ENCODE assay signal across 17 cellular contexts in genomic region chr11:121636341-121637176, GRCh38.
DNase-seq lines count a peak whose midpoint lies in the region; ATAC-seq, FAIRE-seq and TF ChIP-seq lines count a peak whose summit lies in the region.
"Had no signal": no experiment of that assay in that cellular context is flagged by ENCODE, and none has a peak within 500 bp of the region (broad histone marks: within the 10 kb centered on the region; RNA-seq: fewer than 3 reads in every experiment).

No MANE protein-coding gene starts in this region.

- 100% methylated on average over 1 of the region's 6 CpGs; no CpG with 5 or more reads in 1 of the 2 experiments for WGBS in IMR-90 (ENCODE audit: extremely low coverage in 2 of 2, insufficient read length in 1 of 2), 2 experiments

- no peak overlapping the region for H2AFZ ChIP-seq in IMR-90 (replicated peaks; ENCODE audit: low read length, poor library complexity)
- no peak overlapping the region for H2AFZ ChIP-seq in PC-3 (ENCODE audit: low read length)

- no peak overlapping the region for H3K4me3 ChIP-seq in IMR-90 (ENCODE audit: insufficient read depth, low read depth, low read length)
- no peak overlapping the region for H3K4me3 ChIP-seq in PC-3 (ENCODE audit: low read length)
- H3K4me3 ChIP-seq in A673 (ENCODE audit: low read depth, low read length, poor library complexity, severe bottlenecking): no peak overlapping the region

- no peaks in the 10 kb centered on the region for H3F3A ChIP-seq in PC-3 (ENCODE audit: low read length, unreplicated experiment)

- in situ Hi-C loops in IMR-90 (cut with MboI; ENCODE audit: low sequenced_read_pairs): no loop called here

- H2AK5ac ChIP-seq in IMR-90 (ENCODE audit: low read depth, low read length): peak overlapping the region; percentile 20; the same call in 1 of the 2 replicates

- CTCF ChIA-PET in IMR-90 (lab: Yijun Ruan, JAX) (no interaction called here), PC-3 (lab: Charles Lee) (no interaction called here), A673 (lab: Charles Lee) (no interaction called here)

- H4K5ac ChIP-seq in IMR-90 (ENCODE audit: low read depth, low read length): peak overlapping the region; percentile 73

- no peak for TF ChIP-seq CTCF in IMR-90 (conservative IDR thresholded peaks at IDR 0.05; ENCODE audit: low read depth, low read length)
- TF ChIP-seq CTCF in PC-3 (conservative IDR thresholded peaks at IDR 0.05; ENCODE audit: low read depth, low read length): no peak
- no peak for TF ChIP-seq CTCF in A673 (conservative IDR thresholded peaks at IDR 0.05; ENCODE audit: low read depth, low read length)

- POLR2A ChIA-PET in IMR-90 (lab: Charles Lee; ENCODE audit: unreplicated experiment): no interaction called here
- POLR2A ChIA-PET in PC-3 (lab: Charles Lee; ENCODE audit: unreplicated experiment): no interaction called here
- POLR2A ChIA-PET in A673 (lab: Charles Lee; ENCODE audit: low non-redundant PET): no interaction called here

- no peak overlapping the region for H2BK5ac ChIP-seq in IMR-90 (ENCODE audit: low read depth, low read length, poor library complexity, severe bottlenecking)

- H3K36me3 ChIP-seq in IMR-90 (ENCODE audit: control insufficient read depth, insufficient read depth, low read length) (no peaks in the 10 kb centered on the region), PC-3 (ENCODE audit: low read depth, low read length) (no peaks in the 10 kb centered on the region), A673 (ENCODE audit: insufficient read depth, low read length, poor library complexity, severe bottlenecking) (no peaks in the 10 kb centered on the region)

- peak overlapping the region; percentile 57 for H4K91ac ChIP-seq in IMR-90 (ENCODE audit: insufficient read depth, low read depth, low read length)

- no peak overlapping the region for H2AK9ac ChIP-seq in IMR-90 (replicated peaks; ENCODE audit: low read depth, low read length, poor library complexity)

- H3K4me2 ChIP-seq in IMR-90 (ENCODE audit: low read depth, low read length) (no peak overlapping the region; the same call in 1 of the 2 replicates), PC-3 (ENCODE audit: low read length) (0 out of 2 replicates have a peak overlapping the region, but pooled peaks have one; percentile 13)
- H3K4me2 ChIP-seq: SK-N-SH had no signal

- H2BK120ac ChIP-seq in IMR-90 (ENCODE audit: low read depth, low read length): peak overlapping the region; percentile 69

- no peaks in the 10 kb centered on the region for H3K27me3 ChIP-seq in IMR-90 (ENCODE audit: control insufficient read depth, insufficient read depth, low read length)
- H3K27me3 ChIP-seq in PC-3 (ENCODE audit: low read length): no peaks in the 10 kb centered on the region
- no peaks in the 10 kb centered on the region for H3K27me3 ChIP-seq in A673 (replicated peaks; ENCODE audit: insufficient read depth, low read depth, low read length, poor library complexity)

- peak overlapping the region; percentile 79; the same call in 1 of the 2 replicates for H2BK20ac ChIP-seq in IMR-90 (ENCODE audit: low read depth, low read length)

- H3K79me1 ChIP-seq in IMR-90 (ENCODE audit: low read depth in 1 of 2, low read length in 2 of 2): peaks cover 0 to 6% of the 10 kb centered on the region in 2 experiments; a peak in 1 of 4 replicates

- TF ChIP-seq POLR2A in IMR-90 (IDR thresholded peaks at IDR 0.05; ENCODE audit: low read depth, low read length): no peak

- peak overlapping the region; percentile 15 to 23; a peak in 1 of 4 replicates for H4K8ac ChIP-seq in IMR-90 (ENCODE audit: low read depth in 2 of 2, low read length in 2 of 2)

- peak overlapping the region; percentile 86; the same call in 2 of the 3 replicates for H2BK15ac ChIP-seq in IMR-90 (ENCODE audit: low read depth, low read length)

- ATAC-seq in IMR-90 (ENCODE audit: low read depth): no peak
- no peak for ATAC-seq in PC-3
- ATAC-seq: T-cell had no signal

- no peak overlapping the region for H3K23ac ChIP-seq in IMR-90 (ENCODE audit: low read depth, low read length)

- H4K20me1 ChIP-seq in IMR-90 (ENCODE audit: insufficient read depth, low read length): no peaks in the 10 kb centered on the region
- H4K20me1 ChIP-seq in PC-3 (ENCODE audit: low read length): no peaks in the 10 kb centered on the region

- H3K79me2 ChIP-seq in PC-3 (ENCODE audit: low read length): no peaks in the 10 kb centered on the region

- no peak for TF ChIP-seq RAD21 in IMR-90 (IDR thresholded peaks at IDR 0.05; ENCODE audit: low read length)

- FAIRE-seq in GM19239 (lab: Jason Lieb, UNC): peak; percentile 65

- H3K9me1 ChIP-seq in IMR-90 (ENCODE audit: insufficient read depth, low read length): peaks cover 5% of the 10 kb centered on the region

- dilution Hi-C loops in IMR-90 (cut with HindIII; ENCODE audit: low sequenced_read_pairs, unreplicated experiment): no loop called here

- no TSS peak for BruUV-seq in IMR-90 (replicated peaks; lab: Mats Ljungman, UMichigan)
- no TSS peak for BruUV-seq in PC-3 (replicated peaks; lab: Mats Ljungman, UMichigan)
- BruUV-seq in A673 (replicated peaks; lab: Mats Ljungman, UMichigan): no TSS peak

- H3K4me1 ChIP-seq in IMR-90 (ENCODE audit: control insufficient read depth, insufficient read depth, low read length) (peaks cover 17% of the 10 kb centered on the region), PC-3 (ENCODE audit: insufficient read depth, low read length) (peaks cover 29% of the 10 kb centered on the region), A673 (ENCODE audit: insufficient read depth, low read length, poor library complexity, severe bottlenecking) (peaks cover 16% of the 10 kb centered on the region)

- H3K9ac ChIP-seq in IMR-90 (ENCODE audit: low read depth, low read length) (no peak overlapping the region), PC-3 (ENCODE audit: low read length) (no peak overlapping the region)
- H3K9ac ChIP-seq: SK-N-SH had no signal

- no peak overlapping the region for H3K56ac ChIP-seq in IMR-90 (ENCODE audit: extremely low read depth, insufficient read depth, low read length)

- intact Hi-C loops in IMR-90 (cut with micrococcal nuclease) (no loop called here), PC-3 (cut with micrococcal nuclease) (no loop called here), A673 (cut with micrococcal nuclease; ENCODE audit: unreplicated experiment) (no loop called here)

- DNase-seq in GM19239 (ENCODE audit: insufficient read length, low spot score) (no peak), IMR-90 (no peak), PC-3 (no peak), fibroblast of gingiva (ENCODE audit: low read depth) (peak; percentile 44), NCI-H146 (lab: John Stamatoyannopoulos, UW) (no peak), A673 (ENCODE audit: low spot score) (no peak), hippocampal formation (lab: John Stamatoyannopoulos, UW) (no peak)
- DNase-seq: HFFc6, NCI-H187, NCI-H2171 treated with DMSO at 0.1 percent for 48 hours, NCI-H446 treated with DMSO at 0.1 percent for 48 hours, OCI-M1, RPMI8226, SHP77 treated with DMSO at 0.1 percent for 48 hours, SK-N-SH, T-cell, T-helper 9 cell had no signal

- H3K14ac ChIP-seq in IMR-90 (replicated peaks; ENCODE audit: low read depth, low read length): peak overlapping the region; percentile 34

- H3K9me3 ChIP-seq in IMR-90 (ENCODE audit: control insufficient read depth, insufficient read depth, low read length): no peaks in the 10 kb centered on the region
- no peaks in the 10 kb centered on the region for H3K9me3 ChIP-seq in PC-3 (ENCODE audit: low read length)
- H3K9me3 ChIP-seq in A673 (ENCODE audit: low read depth, low read length, poor library complexity, severe bottlenecking): no peaks in the 10 kb centered on the region
- H3K9me3 ChIP-seq: SK-N-SH had no signal

- H3K4ac ChIP-seq in IMR-90 (ENCODE audit: low read depth, low read length): 0 out of 2 replicates have a peak overlapping the region, but pooled peaks have one; percentile 10

- peak overlapping the region; percentile 92 for H3K18ac ChIP-seq in IMR-90 (ENCODE audit: low read depth, low read length)

- H3K27ac ChIP-seq in IMR-90 (ENCODE audit: insufficient read depth, low read length) (no peak overlapping the region), PC-3 (ENCODE audit: low read length) (no peak overlapping the region), A673 (ENCODE audit: low read depth, low read length, poor library complexity, severe bottlenecking) (no peak overlapping the region)

- no peaks in the 10 kb centered on the region for H3K9me2 ChIP-seq in PC-3 (replicated peaks; ENCODE audit: low read length)
- H3K9me2 ChIP-seq: SK-N-SH had no signal

TF ChIP-seq in IMR-90, 13 proteins besides CTCF, POLR2A, EP300 and RAD21:
- TF ChIP-seq MXI1 (IDR thresholded peaks at IDR 0.05; ENCODE audit: borderline replicate concordance, low read depth, low read length) (no peak), CHD1 (IDR thresholded peaks at IDR 0.05; ENCODE audit: low read depth, low read length) (no peak), BHLHE40 (IDR thresholded peaks at IDR 0.05; ENCODE audit: low read depth, low read length) (no peak), CEBPB (IDR thresholded peaks at IDR 0.05; ENCODE audit: low read depth, low read length) (peak; percentile 88)
